In genomic region chr3:14894085-14894484, GRCh38 we compare ENCODE assay signal across 7 cellular contexts.
"Had no signal": no experiment of that assay in that cellular context is flagged by ENCODE, and none has a peak within 500 bp of the region (broad histone marks: within the 10 kb centered on the region; RNA-seq: fewer than 3 reads in every experiment).

No MANE protein-coding gene starts in this region.

- H3K27ac ChIP-seq: HL-60, KMS-11 had no signal

- H3K9ac ChIP-seq: KMS-11 had no signal

- DNase-seq: IMR-90, KBM-7, KG1 had no signal

- FAIRE-seq: HepG2, HTR-8/SVneo had no signal

- ATAC-seq: HepG2 had no signal

- H3K4me2 ChIP-seq: KMS-11 had no signal
